Comparison of ENCODE assay signal across 8 cellular contexts in genomic region chr3:13937131-13937530, GRCh38. TPM values are rescaled to one million over a fixed set of nuclear protein-coding genes. Genes with fewer than 3 reads are reported as not detected.
"Had no signal": no experiment of that assay in that cellular context is flagged by ENCODE, and none has a peak within 500 bp of the region (broad histone marks: within the 10 kb centered on the region; RNA-seq: fewer than 3 reads in every experiment).

No MANE protein-coding gene starts in this region.

- H3K36me3 Mint-ChIP-seq: IgD-negative memory B cell had no signal

- H3K27ac Mint-ChIP-seq: IgD-negative memory B cell had no signal

- H3K4me1 Mint-ChIP-seq: IgD-negative memory B cell had no signal

- DNase-seq: IMR-90, KBM-7, KG1 had no signal

- FAIRE-seq: HepG2, HTR-8/SVneo had no signal

- H3K27ac ChIP-seq: HL-60 had no signal

- ATAC-seq: HepG2 had no signal

RNA-seq across cellular contexts. Expression of gene WNT7A, which starts 57.3 kb away (rescaled TPM):
- total RNA-seq: HepG2, HT-29, IMR-90 had no signal
- polyA plus RNA-seq: HepG2, IMR-90 had no signal
